In genomic region chr1:155256101-155256852, GRCh38 we compare ENCODE assay signal across 10 cellular contexts. TPM values are rescaled to one million over a fixed set of nuclear protein-coding genes. Genes with fewer than 3 reads are reported as not detected.
DNase-seq lines count a peak whose midpoint lies in the region; ATAC-seq and TF ChIP-seq lines count a peak whose summit lies in the region.
"Had no signal": no experiment of that assay in that cellular context is flagged by ENCODE, and none has a peak within 500 bp of the region (broad histone marks: within the 10 kb centered on the region; RNA-seq: fewer than 3 reads in every experiment).

No MANE protein-coding gene starts in this region.

- H3K4me3 ChIP-seq in HAP-1 (peak overlapping the region; percentile 67), right cardiac atrium (ENCODE audit: low read length) (peak overlapping the region; percentile 67), skeletal muscle tissue (ENCODE audit: low read length in 3 of 3) (peak overlapping the region; percentile 85 to 89 (median 85))

- H3K27ac Mint-ChIP-seq in activated T-helper 17 cell treated with anti-CD3 and anti-CD28 coated beads, Interleukin-2, amount 50 U/mL, for 72 hours: peak overlapping the region; percentile 56

- H3K27ac ChIP-seq in right cardiac atrium (ENCODE audit: low read length) (peak overlapping the region; percentile 82), skeletal muscle tissue (ENCODE audit: low read depth, low read length) (peak overlapping the region; percentile 81)

- H3K4me1 ChIP-seq in HAP-1: peaks cover 20% of the 10 kb centered on the region
- peaks cover 9% of the 10 kb centered on the region for H3K4me1 ChIP-seq in right cardiac atrium (ENCODE audit: control insufficient read depth, insufficient read depth, low read length)
- H3K4me1 ChIP-seq in skeletal muscle tissue (ENCODE audit: control insufficient read depth in 3 of 3, insufficient read depth in 3 of 3, low read length in 3 of 3): peaks cover 22 to 43% (median 34%) of the 10 kb centered on the region in 3 donors

- peak overlapping the region; percentile 81 to 94 (median 90) for H3K9ac ChIP-seq in skeletal muscle tissue (ENCODE audit: low read depth in 1 of 3, low read length in 3 of 3)

- DNase-seq in HAP-1 (ENCODE audit: low spot score in 2 of 2): no peak
- peak in 2 of 3 donors; percentile 24 to 61 for DNase-seq in right cardiac atrium
- DNase-seq in NCI-H1417 treated with DMSO at 0.1 percent for 48 hours (lab: John Stamatoyannopoulos, UW): no peak
- DNase-seq in GM20000 (ENCODE audit: low spot score): no peak
- no peak for DNase-seq in head of caudate nucleus
- no peak for DNase-seq in NCI-H1694 treated with DMSO at 0.1 percent for 48 hours (lab: John Stamatoyannopoulos, UW)
- DNase-seq: stimulated activated CD4-positive, alpha-beta T cell treated with anti-CD3 and anti-CD28 coated beads, Interleukin-12 subunit alpha, Interleukin-12 subunit beta, amount 100 ng/mL, for 4 hours had no signal

- H3K4me1 Mint-ChIP-seq in activated T-helper 17 cell treated with anti-CD3 and anti-CD28 coated beads, Interleukin-2, amount 50 U/mL, for 72 hours: peaks cover 31% of the 10 kb centered on the region

- H3K27me3 ChIP-seq in HAP-1 (ENCODE audit: low read depth) (no peaks in the 10 kb centered on the region), right cardiac atrium (ENCODE audit: control insufficient read depth, insufficient read depth) (no peaks in the 10 kb centered on the region), skeletal muscle tissue (ENCODE audit: control insufficient read depth in 3 of 3, insufficient read depth in 3 of 3, low read length in 3 of 3) (no peaks in the 10 kb centered on the region)

- TF ChIP-seq CTCF in GM20000 (IDR thresholded peaks at IDR 0.05; ENCODE audit: extremely low read depth, missing control alignments): no peak

- in situ Hi-C loops in HAP-1 (cut with MboI; ENCODE audit: low sequenced_read_pairs): no loop called here

- H3K9me3 ChIP-seq in HAP-1 (no peaks in the 10 kb centered on the region), right cardiac atrium (ENCODE audit: control insufficient read depth, low read length) (no peaks in the 10 kb centered on the region), skeletal muscle tissue (ENCODE audit: control insufficient read depth in 3 of 3, low read length in 3 of 3) (no peaks in the 10 kb centered on the region)

- no peaks in the 10 kb centered on the region for H3K27me3 Mint-ChIP-seq in activated T-helper 17 cell treated with anti-CD3 and anti-CD28 coated beads, Interleukin-2, amount 50 U/mL, for 72 hours

- H3K9me3 Mint-ChIP-seq in activated T-helper 17 cell treated with anti-CD3 and anti-CD28 coated beads, Interleukin-2, amount 50 U/mL, for 72 hours: no peaks in the 10 kb centered on the region

- peaks cover 59% of the 10 kb centered on the region for H3K36me3 Mint-ChIP-seq in activated T-helper 17 cell treated with anti-CD3 and anti-CD28 coated beads, Interleukin-2, amount 50 U/mL, for 72 hours (ENCODE audit: low read depth)

- intact Hi-C loops in right cardiac atrium (cut with DNase I) (loop anchor here in 2 of 4 donors (5.0 to 10.0 kb wide), 2 partner anchors 66 to 339 kb away; partner anchors contain the start of gene RUSC1 (in 1 of the 2)), head of caudate nucleus (cut with DNase I) (loop anchor here (10.0 kb wide), 1 partner anchor 339 kb away; no protein-coding TSS in a partner anchor)

- H3K36me3 ChIP-seq in HAP-1 (replicated peaks) (peaks cover 28% of the 10 kb centered on the region), skeletal muscle tissue (ENCODE audit: control insufficient read depth in 3 of 3, insufficient read depth in 3 of 3, low read length in 3 of 3) (peaks cover 24 to 33% (median 24%) of the 10 kb centered on the region in 3 donors)

- peak overlapping the region; percentile 84 for H3K4me3 Mint-ChIP-seq in activated T-helper 17 cell treated with anti-CD3 and anti-CD28 coated beads, Interleukin-2, amount 50 U/mL, for 72 hours

- WGBS in right cardiac atrium: 78% methylated on average over 19 of the region's 19 CpGs

- no peak for ATAC-seq in activated T-helper 17 cell treated with anti-CD3 and anti-CD28 coated beads, Interleukin-2, amount 50 U/mL, for 72 hours (replicated peaks)
- peak in 1 of 2 donors; percentile 6 for ATAC-seq in right cardiac atrium

RNA-seq across cellular contexts. Expression of gene ENTREP3, which starts 1.0 kb away (rescaled TPM):
- 10 to 100 TPM; 20.7 to 32.1 TPM for total RNA-seq in activated T-helper 17 cell treated with anti-CD3 and anti-CD28 coated beads, Interleukin-2, amount 50 U/mL, for 72 hours
- 10 to 100 TPM; 14.2 to 22.3 (median 15.8) TPM for total RNA-seq in right cardiac atrium
- polyA plus RNA-seq in right cardiac atrium: 9.4 TPM
- total RNA-seq in skeletal muscle tissue: 2.1 TPM

RNA-seq across cellular contexts. Expression of gene SCAMP3, which starts 5.9 kb away (rescaled TPM):
- 100 to 1,000 TPM in 1 of 2 donors, 10 to 100 TPM in 1; 84.0 to 123 TPM for total RNA-seq in activated T-helper 17 cell treated with anti-CD3 and anti-CD28 coated beads, Interleukin-2, amount 50 U/mL, for 72 hours
- 10 to 100 TPM; 50.3 to 65.2 (median 54.9) TPM for total RNA-seq in right cardiac atrium
- 59.3 TPM for polyA plus RNA-seq in right cardiac atrium
- 16.2 TPM for total RNA-seq in skeletal muscle tissue

RNA-seq across cellular contexts. Expression of gene CLK2, which starts 17.0 kb away (rescaled TPM):
- total RNA-seq in activated T-helper 17 cell treated with anti-CD3 and anti-CD28 coated beads, Interleukin-2, amount 50 U/mL, for 72 hours: 100 to 1,000 TPM in 1 of 2 donors, 10 to 100 TPM in 1; 87.7 to 131 TPM
- total RNA-seq in right cardiac atrium: 10 to 100 TPM; 19.4 to 26.2 (median 22.5) TPM
- 21.8 TPM for polyA plus RNA-seq in right cardiac atrium
- total RNA-seq in skeletal muscle tissue: 23.5 TPM

RNA-seq across cellular contexts. Expression of gene HCN3, which starts 21.0 kb away (rescaled TPM):
- total RNA-seq in activated T-helper 17 cell treated with anti-CD3 and anti-CD28 coated beads, Interleukin-2, amount 50 U/mL, for 72 hours: 1 to 10 TPM; 4.1 to 6.0 TPM
- total RNA-seq in right cardiac atrium (1 to 10 TPM in 2 of 4 donors, under 1 TPM in 2; 0.92 to 1.4 (median 1.1) TPM), skeletal muscle tissue (1.0 TPM)
- polyA plus RNA-seq in right cardiac atrium: 0.77 TPM

RNA-seq across cellular contexts. Expression of gene PKLR, which starts 45.0 kb away (rescaled TPM):
- total RNA-seq in activated T-helper 17 cell treated with anti-CD3 and anti-CD28 coated beads, Interleukin-2, amount 50 U/mL, for 72 hours: not detected
- total RNA-seq in right cardiac atrium (not detected), skeletal muscle tissue (not detected)
- polyA plus RNA-seq in right cardiac atrium: not detected
- total RNA-seq: M059J had no signal

Comparison
In these comparisons a context has a peak if more than half of its experiments do, and no peak if none do; other contexts are left out.
1. DNase-seq: peak in right cardiac atrium (2 of 3); none in HAP-1 (0 of 2), NCI-H1417 treated with DMSO at 0.1 percent for 48 hours (single experiment), GM20000 (single experiment), head of caudate nucleus (0 of 42) and NCI-H1694 treated with DMSO at 0.1 percent for 48 hours (single experiment).
2. Peak in every context shown above with its lines, with median percentiles within 50 percentile points of each other: H3K4me3 ChIP-seq.